8 cellular contexts compared by ENCODE assay signal in the genomic region with DNA sequence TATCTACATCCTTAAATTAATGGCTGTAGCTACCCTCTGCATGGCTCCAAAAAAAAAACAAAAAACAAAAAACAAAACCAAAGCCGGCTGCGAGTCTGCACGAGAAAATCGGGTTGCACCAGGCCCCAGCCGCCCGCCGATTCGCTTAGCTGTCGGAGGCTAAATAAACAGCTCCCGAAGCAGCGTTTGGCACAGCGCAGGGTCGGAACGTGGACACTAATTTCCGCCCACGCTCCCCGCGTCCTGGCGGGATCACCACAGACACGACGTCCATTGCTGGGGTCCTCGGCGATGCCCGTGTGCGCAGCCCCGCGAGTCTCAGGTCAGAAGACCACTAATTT. TPM values are rescaled to one million over a fixed set of nuclear protein-coding genes. Genes with fewer than 3 reads are reported as not detected.
DNase-seq lines count a peak whose midpoint lies in the region; ATAC-seq, FAIRE-seq and TF ChIP-seq lines count a peak whose summit lies in the region.

No MANE protein-coding gene starts in this region.

- H4K20me1 ChIP-seq in KMS-11 (ENCODE audit: insufficient read depth) = no peaks in the 10 kb centered on the region

- H3K4me3 ChIP-seq in ACC112 (ENCODE audit: low read depth, low read length) (peak overlapping the region; percentile 91), KMS-11 (IDR thresholded peaks at IDR 0.05; ENCODE audit: insufficient read depth, low read depth, low read length) (no peak overlapping the region), bronchial epithelial cell (ENCODE audit: low read depth, low read length) (peak overlapping the region; percentile 71)

- FAIRE-seq in bronchial epithelial cell (lab: Jason Lieb, UNC) (no peak), GM19239 (lab: Jason Lieb, UNC) (no peak)

- H2AFZ ChIP-seq in ACC112 (ENCODE audit: low read length, unreplicated experiment) (peak overlapping the region; percentile 93), KMS-11 (ENCODE audit: low read depth) (peak overlapping the region; percentile 96)

- H3K79me2 ChIP-seq in ACC112 (ENCODE audit: control insufficient read depth, insufficient read depth, low read length, unreplicated experiment) (peaks cover 55% of the 10 kb centered on the region), KMS-11 (ENCODE audit: insufficient read depth, low read depth) (peaks cover 39% of the 10 kb centered on the region)

- peak overlapping the region; percentile 66 for H3K4me2 ChIP-seq in KMS-11

- ATAC-seq in GM19023 (IDR thresholded peaks at IDR 0.05; ENCODE audit: unreplicated experiment) = peak; percentile 8

- peak overlapping the region; percentile 95 for H3K27ac ChIP-seq in ACC112 (ENCODE audit: low read depth, low read length)
- peak overlapping the region; percentile 89 for H3K27ac ChIP-seq in KMS-11

- peak overlapping the region; percentile 94 for H3K9ac ChIP-seq in KMS-11

- TF ChIP-seq CTCF in KMS-11 (conservative IDR thresholded peaks at IDR 0.05; ENCODE audit: low read depth, low read length) (no peak), bronchial epithelial cell (IDR thresholded peaks at IDR 0.05; ENCODE audit: insufficient read depth, low read length, severe bottlenecking) (no peak)

- peak; percentile 8 for DNase-seq in T-helper 22 cell (ENCODE audit: low read depth)
- peak; percentile 35 for DNase-seq in bronchial epithelial cell (ENCODE audit: low read depth)
- peak; percentile 56 for DNase-seq in kidney tubule cell (ENCODE audit: low spot score)
- DNase-seq in stimulated activated CD4-positive, alpha-beta T cell treated with anti-CD3 and anti-CD28 coated beads, Interleukin-2, amount 100 ng/mL, for 4 hours (ENCODE audit: low read depth) = peak; percentile 20
- DNase-seq in GM19239 (ENCODE audit: insufficient read length, low spot score) = no peak

- H3K4me1 ChIP-seq in ACC112 (ENCODE audit: control insufficient read depth, insufficient read depth, low read length, unreplicated experiment) (peaks cover 32% of the 10 kb centered on the region), KMS-11 (ENCODE audit: low read depth, poor library complexity, severe bottlenecking) (peaks cover 38% of the 10 kb centered on the region)

- no peaks in the 10 kb centered on the region for H3K27me3 ChIP-seq in ACC112 (ENCODE audit: insufficient read depth, low read length)
- no peaks in the 10 kb centered on the region for H3K27me3 ChIP-seq in KMS-11 (ENCODE audit: insufficient read depth, low read depth)
- H3K27me3 ChIP-seq in bronchial epithelial cell (ENCODE audit: control insufficient read depth, insufficient read depth, low read length) = no peaks in the 10 kb centered on the region

- H3K36me3 ChIP-seq in ACC112 (ENCODE audit: insufficient read depth, low read length) (no peaks in the 10 kb centered on the region), KMS-11 (ENCODE audit: insufficient read depth) (no peaks in the 10 kb centered on the region), bronchial epithelial cell (ENCODE audit: control insufficient read depth, insufficient read depth, low read length) (no peaks in the 10 kb centered on the region)

RNA-seq across cellular contexts. Expression of gene ERC1, which starts 0.7 kb away (rescaled TPM):
- total RNA-seq in bronchial epithelial cell = 16.6 and 42.9 TPM in 2 replicates

RNA-seq across cellular contexts. Expression of gene RAD52, which starts 40.8 kb away (rescaled TPM):
- total RNA-seq in bronchial epithelial cell = 12.9 and 16.3 TPM in 2 replicates
